1 cellular context compared by ENCODE assay signal in genomic region chr6:44096615-44097014, GRCh38.
TF ChIP-seq lines count a peak whose summit lies in the region.

No MANE protein-coding gene starts in this region.

TF ChIP-seq in HepG2, 621 proteins besides CTCF, POLR2A, EP300 and RAD21 (continued from another document and continues in another):
- TF ChIP-seq, protein P1, sequence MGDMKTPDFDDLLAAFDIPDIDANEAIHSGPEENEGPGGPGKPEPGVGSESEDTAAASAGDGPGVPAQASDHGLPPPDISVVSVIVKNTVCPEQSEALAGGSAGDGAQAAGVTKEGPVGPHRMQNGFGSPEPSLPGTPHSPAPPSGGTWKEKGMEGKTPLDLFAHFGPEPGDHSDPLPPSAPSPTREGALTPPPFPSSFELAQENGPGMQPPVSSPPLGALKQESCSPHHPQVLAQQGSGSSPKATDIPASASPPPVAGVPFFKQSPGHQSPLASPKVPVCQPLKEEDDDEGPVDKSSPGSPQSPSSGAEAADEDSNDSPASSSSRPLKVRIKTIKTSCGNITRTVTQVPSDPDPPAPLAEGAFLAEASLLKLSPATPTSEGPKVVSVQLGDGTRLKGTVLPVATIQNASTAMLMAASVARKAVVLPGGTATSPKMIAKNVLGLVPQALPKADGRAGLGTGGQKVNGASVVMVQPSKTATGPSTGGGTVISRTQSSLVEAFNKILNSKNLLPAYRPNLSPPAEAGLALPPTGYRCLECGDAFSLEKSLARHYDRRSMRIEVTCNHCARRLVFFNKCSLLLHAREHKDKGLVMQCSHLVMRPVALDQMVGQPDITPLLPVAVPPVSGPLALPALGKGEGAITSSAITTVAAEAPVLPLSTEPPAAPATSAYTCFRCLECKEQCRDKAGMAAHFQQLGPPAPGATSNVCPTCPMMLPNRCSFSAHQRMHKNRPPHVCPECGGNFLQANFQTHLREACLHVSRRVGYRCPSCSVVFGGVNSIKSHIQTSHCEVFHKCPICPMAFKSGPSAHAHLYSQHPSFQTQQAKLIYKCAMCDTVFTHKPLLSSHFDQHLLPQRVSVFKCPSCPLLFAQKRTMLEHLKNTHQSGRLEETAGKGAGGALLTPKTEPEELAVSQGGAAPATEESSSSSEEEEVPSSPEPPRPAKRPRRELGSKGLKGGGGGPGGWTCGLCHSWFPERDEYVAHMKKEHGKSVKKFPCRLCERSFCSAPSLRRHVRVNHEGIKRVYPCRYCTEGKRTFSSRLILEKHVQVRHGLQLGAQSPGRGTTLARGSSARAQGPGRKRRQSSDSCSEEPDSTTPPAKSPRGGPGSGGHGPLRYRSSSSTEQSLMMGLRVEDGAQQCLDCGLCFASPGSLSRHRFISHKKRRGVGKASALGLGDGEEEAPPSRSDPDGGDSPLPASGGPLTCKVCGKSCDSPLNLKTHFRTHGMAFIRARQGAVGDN (CRISPR knock-in tag; IDR thresholded peaks at IDR 0.05) = peak; percentile 90
- TF ChIP-seq ZMYM4 (CRISPR knock-in tag; IDR thresholded peaks at IDR 0.05) (peak; percentile 65; the same call in 1 of the 2 replicates), ZHX1 (CRISPR knock-in tag; IDR thresholded peaks at IDR 0.05; ENCODE audit: low read depth) (no peak), AGO1 (IDR thresholded peaks at IDR 0.05; ENCODE audit: low read depth, low read length, poor library complexity, severe bottlenecking) (peak; percentile 63), ZNF720 (CRISPR knock-in tag; IDR thresholded peaks at IDR 0.05) (0 out of 2 replicates have a peak, but pooled peaks have one; percentile 35), ARID4A (CRISPR knock-in tag; IDR thresholded peaks at IDR 0.05; ENCODE audit: borderline replicate concordance) (peak; percentile 42; the same call in 1 of the 2 replicates), CEBPB (IDR thresholded peaks at IDR 0.05; ENCODE audit: borderline replicate concordance, low read depth, low read length) (peak; percentile 64; the same call in 1 of the 2 replicates), HNF1B (CRISPR knock-in tag; IDR thresholded peaks at IDR 0.05) (peak; percentile 15; the same call in 1 of the 2 replicates), GATAD2A (CRISPR knock-in tag; IDR thresholded peaks at IDR 0.05) (peak; percentile 69), SP4 (CRISPR knock-in tag; IDR thresholded peaks at IDR 0.05) (peak; percentile 66; the same call in 1 of the 2 replicates), NR2F6 (IDR thresholded peaks at IDR 0.05) (no peak), NR2F6 (CRISPR knock-in tag; IDR thresholded peaks at IDR 0.05) (peak; percentile 51), ZMYM3 (CRISPR knock-in tag; IDR thresholded peaks at IDR 0.05) (0 out of 2 replicates have a peak, but pooled peaks have one; percentile 41), TEAD2 (CRISPR knock-in tag; IDR thresholded peaks at IDR 0.05) (no peak), BCLAF1 (IDR thresholded peaks at IDR 0.05) (no peak), PRDM4 (CRISPR knock-in tag; IDR thresholded peaks at IDR 0.05; ENCODE audit: borderline replicate concordance) (no peak), ZNF691 (CRISPR knock-in tag; IDR thresholded peaks at IDR 0.05; ENCODE audit: borderline replicate concordance, low read depth) (peak; percentile 75; the same call in 1 of the 2 replicates), RARA (CRISPR knock-in tag; IDR thresholded peaks at IDR 0.05) (peak; percentile 33; the same call in 1 of the 2 replicates)
- TF ChIP-seq, protein P2, sequence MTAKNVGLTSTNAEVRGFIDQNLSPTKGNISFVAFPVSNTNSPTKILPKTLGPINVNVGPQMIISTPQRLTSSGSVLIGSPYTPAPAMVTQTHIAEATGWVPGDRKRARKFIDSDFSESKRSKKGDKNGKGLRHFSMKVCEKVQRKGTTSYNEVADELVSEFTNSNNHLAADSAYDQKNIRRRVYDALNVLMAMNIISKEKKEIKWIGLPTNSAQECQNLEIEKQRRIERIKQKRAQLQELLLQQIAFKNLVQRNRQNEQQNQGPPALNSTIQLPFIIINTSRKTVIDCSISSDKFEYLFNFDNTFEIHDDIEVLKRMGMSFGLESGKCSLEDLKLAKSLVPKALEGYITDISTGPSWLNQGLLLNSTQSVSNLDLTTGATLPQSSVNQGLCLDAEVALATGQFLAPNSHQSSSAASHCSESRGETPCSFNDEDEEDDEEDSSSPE (CRISPR knock-in tag; IDR thresholded peaks at IDR 0.05) = peak; percentile 26; the same call in 1 of the 2 replicates
- TF ChIP-seq, protein P3, sequence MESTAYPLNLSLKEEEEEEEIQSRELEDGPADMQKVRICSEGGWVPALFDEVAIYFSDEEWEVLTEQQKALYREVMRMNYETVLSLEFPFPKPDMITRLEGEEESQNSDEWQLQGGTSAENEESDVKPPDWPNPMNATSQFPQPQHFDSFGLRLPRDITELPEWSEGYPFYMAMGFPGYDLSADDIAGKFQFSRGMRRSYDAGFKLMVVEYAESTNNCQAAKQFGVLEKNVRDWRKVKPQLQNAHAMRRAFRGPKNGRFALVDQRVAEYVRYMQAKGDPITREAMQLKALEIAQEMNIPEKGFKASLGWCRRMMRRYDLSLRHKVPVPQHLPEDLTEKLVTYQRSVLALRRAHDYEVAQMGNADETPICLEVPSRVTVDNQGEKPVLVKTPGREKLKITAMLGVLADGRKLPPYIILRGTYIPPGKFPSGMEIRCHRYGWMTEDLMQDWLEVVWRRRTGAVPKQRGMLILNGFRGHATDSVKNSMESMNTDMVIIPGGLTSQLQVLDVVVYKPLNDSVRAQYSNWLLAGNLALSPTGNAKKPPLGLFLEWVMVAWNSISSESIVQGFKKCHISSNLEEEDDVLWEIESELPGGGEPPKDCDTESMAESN (CRISPR knock-in tag; conservative IDR thresholded peaks at IDR 0.05) = 0 out of 2 replicates have a peak, but pooled peaks have one; percentile 14
- TF ChIP-seq, protein P4, sequence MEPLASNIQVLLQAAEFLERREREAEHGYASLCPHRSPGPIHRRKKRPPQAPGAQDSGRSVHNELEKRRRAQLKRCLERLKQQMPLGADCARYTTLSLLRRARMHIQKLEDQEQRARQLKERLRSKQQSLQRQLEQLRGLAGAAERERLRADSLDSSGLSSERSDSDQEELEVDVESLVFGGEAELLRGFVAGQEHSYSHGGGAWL (CRISPR knock-in tag; IDR thresholded peaks at IDR 0.05) = peak; percentile 45; the same call in 1 of the 2 replicates
- TF ChIP-seq, protein P5, sequence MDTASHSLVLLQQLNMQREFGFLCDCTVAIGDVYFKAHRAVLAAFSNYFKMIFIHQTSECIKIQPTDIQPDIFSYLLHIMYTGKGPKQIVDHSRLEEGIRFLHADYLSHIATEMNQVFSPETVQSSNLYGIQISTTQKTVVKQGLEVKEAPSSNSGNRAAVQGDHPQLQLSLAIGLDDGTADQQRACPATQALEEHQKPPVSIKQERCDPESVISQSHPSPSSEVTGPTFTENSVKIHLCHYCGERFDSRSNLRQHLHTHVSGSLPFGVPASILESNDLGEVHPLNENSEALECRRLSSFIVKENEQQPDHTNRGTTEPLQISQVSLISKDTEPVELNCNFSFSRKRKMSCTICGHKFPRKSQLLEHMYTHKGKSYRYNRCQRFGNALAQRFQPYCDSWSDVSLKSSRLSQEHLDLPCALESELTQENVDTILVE (CRISPR knock-in tag; IDR thresholded peaks at IDR 0.05) = peak; percentile 64; the same call in 1 of the 2 replicates
